In the genomic region with DNA sequence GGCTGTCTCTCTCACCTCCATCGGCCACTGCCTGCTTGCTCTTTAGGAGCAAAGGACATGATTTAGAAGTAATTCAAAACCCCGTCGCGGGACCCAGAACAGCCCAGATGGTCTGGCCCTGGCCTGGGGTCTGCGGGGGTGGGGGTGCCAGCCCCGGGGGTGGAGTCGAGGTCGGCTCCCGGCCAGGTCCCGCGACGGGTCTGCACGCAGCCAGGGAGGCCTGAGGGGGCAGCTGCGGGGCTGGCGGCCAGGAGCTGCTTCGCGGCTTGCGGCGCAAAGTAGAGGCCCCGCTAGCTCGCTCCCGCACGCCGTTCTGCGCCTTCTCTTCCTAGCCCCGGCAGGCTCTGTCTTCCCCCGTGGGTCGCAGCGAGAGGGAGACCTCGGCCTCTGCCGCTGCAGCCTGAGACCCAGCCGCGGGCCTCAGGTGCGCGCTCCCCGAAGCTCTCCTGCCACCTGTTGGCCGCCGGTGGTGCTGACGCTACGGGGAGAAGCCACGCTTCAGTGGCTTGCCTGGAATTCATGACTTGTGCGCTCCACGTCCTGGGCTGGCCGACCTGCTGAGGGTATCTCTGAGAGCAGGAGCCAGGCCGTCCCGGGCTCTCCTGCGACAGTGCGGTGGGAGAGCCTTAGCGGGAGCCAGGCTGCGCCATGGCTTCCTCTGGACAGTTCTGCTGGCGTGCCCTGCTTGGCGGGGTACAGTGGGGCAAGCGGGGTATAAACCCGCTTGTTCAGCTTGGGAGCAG, we compare ENCODE assay signal across 1 cellular context.
TF ChIP-seq lines count a peak whose summit lies in the region.

No MANE protein-coding gene starts in this region.

TF ChIP-seq in HepG2, 621 proteins besides CTCF, POLR2A, EP300 and RAD21 (continued from another document and continues in another):
- TF ChIP-seq, protein P1, sequence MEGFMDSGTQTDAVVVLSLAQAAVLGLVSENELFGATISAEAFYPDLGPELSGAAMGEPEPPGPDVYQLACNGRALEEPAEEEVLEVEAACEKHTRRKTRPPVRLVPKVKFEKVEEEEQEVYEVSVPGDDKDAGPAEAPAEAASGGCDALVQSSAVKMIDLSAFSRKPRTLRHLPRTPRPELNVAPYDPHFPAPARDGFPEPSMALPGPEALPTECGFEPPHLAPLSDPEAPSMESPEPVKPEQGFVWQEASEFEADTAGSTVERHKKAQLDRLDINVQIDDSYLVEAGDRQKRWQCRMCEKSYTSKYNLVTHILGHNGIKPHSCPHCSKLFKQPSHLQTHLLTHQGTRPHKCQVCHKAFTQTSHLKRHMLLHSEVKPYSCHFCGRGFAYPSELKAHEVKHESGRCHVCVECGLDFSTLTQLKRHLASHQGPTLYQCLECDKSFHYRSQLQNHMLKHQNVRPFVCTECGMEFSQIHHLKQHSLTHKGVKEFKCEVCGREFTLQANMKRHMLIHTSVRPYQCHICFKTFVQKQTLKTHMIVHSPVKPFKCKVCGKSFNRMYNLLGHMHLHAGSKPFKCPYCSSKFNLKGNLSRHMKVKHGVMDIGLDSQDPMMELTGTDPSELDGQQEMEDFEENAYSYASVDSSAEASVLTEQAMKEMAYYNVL (CRISPR knock-in tag; IDR thresholded peaks at IDR 0.05; ENCODE audit: borderline replicate concordance): peak; percentile 83
- peak; percentile 64; the same call in 1 of the 2 replicates for TF ChIP-seq ZBTB38 (CRISPR knock-in tag; IDR thresholded peaks at IDR 0.05)
- no peak for TF ChIP-seq SMARCC2 (IDR thresholded peaks at IDR 0.05)
- TF ChIP-seq, protein P2, sequence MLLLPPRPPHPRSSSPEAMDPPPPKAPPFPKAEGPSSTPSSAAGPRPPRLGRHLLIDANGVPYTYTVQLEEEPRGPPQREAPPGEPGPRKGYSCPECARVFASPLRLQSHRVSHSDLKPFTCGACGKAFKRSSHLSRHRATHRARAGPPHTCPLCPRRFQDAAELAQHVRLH (CRISPR knock-in tag; IDR thresholded peaks at IDR 0.05; ENCODE audit: borderline replicate concordance, low read depth): no peak; the same call in none of the 2 replicates
- peak; percentile 37 for TF ChIP-seq JARID2 (CRISPR knock-in tag; IDR thresholded peaks at IDR 0.05; ENCODE audit: insufficient replicate concordance)
- TF ChIP-seq, protein P3, sequence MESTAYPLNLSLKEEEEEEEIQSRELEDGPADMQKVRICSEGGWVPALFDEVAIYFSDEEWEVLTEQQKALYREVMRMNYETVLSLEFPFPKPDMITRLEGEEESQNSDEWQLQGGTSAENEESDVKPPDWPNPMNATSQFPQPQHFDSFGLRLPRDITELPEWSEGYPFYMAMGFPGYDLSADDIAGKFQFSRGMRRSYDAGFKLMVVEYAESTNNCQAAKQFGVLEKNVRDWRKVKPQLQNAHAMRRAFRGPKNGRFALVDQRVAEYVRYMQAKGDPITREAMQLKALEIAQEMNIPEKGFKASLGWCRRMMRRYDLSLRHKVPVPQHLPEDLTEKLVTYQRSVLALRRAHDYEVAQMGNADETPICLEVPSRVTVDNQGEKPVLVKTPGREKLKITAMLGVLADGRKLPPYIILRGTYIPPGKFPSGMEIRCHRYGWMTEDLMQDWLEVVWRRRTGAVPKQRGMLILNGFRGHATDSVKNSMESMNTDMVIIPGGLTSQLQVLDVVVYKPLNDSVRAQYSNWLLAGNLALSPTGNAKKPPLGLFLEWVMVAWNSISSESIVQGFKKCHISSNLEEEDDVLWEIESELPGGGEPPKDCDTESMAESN (CRISPR knock-in tag; conservative IDR thresholded peaks at IDR 0.05): 0 out of 2 replicates have a peak, but pooled peaks have one; percentile 27
- no peak for TF ChIP-seq CCAR2 (optimal IDR thresholded peaks at IDR 0.05; ENCODE audit: low read depth, low read length)
- TF ChIP-seq, protein P4, sequence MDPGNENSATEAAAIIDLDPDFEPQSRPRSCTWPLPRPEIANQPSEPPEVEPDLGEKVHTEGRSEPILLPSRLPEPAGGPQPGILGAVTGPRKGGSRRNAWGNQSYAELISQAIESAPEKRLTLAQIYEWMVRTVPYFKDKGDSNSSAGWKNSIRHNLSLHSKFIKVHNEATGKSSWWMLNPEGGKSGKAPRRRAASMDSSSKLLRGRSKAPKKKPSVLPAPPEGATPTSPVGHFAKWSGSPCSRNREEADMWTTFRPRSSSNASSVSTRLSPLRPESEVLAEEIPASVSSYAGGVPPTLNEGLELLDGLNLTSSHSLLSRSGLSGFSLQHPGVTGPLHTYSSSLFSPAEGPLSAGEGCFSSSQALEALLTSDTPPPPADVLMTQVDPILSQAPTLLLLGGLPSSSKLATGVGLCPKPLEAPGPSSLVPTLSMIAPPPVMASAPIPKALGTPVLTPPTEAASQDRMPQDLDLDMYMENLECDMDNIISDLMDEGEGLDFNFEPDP (CRISPR knock-in tag; conservative IDR thresholded peaks at IDR 0.05): no peak
- no peak for TF ChIP-seq MEIS1 (CRISPR knock-in tag; IDR thresholded peaks at IDR 0.05; ENCODE audit: borderline replicate concordance)
- TF ChIP-seq SOX13 (IDR thresholded peaks at IDR 0.05): no peak
- peak in 1 of 2 experiments; percentile 45; a peak in 1 of 4 replicates for TF ChIP-seq SOX13 (CRISPR knock-in tag; conservative IDR thresholded peaks at IDR 0.05 in 1 of 2, IDR thresholded peaks at IDR 0.05 in 1 of 2)
- TF ChIP-seq ERF (CRISPR knock-in tag; IDR thresholded peaks at IDR 0.05): peak; percentile 54; the same call in 1 of the 2 replicates
- TF ChIP-seq RARA (CRISPR knock-in tag; IDR thresholded peaks at IDR 0.05): peak; percentile 34; the same call in 1 of the 2 replicates
- no peak for TF ChIP-seq NFYC (CRISPR knock-in tag; IDR thresholded peaks at IDR 0.05)
- TF ChIP-seq SETDB1 (CRISPR knock-in tag; IDR thresholded peaks at IDR 0.05; ENCODE audit: borderline replicate concordance): no peak
- TF ChIP-seq GFI1 (CRISPR knock-in tag; IDR thresholded peaks at IDR 0.05; ENCODE audit: borderline replicate concordance): no peak
- TF ChIP-seq SAP130 (CRISPR knock-in tag; IDR thresholded peaks at IDR 0.05; ENCODE audit: low read depth): peak; percentile 69
- no peak for TF ChIP-seq ZSCAN22 (CRISPR knock-in tag; IDR thresholded peaks at IDR 0.05)
- no peak for TF ChIP-seq ZNF737 (CRISPR knock-in tag; IDR thresholded peaks at IDR 0.05; ENCODE audit: borderline replicate concordance)
- TF ChIP-seq GTF3A (CRISPR knock-in tag; conservative IDR thresholded peaks at IDR 0.05): peak; percentile 82; the same call in 1 of the 2 replicates
- TF ChIP-seq CC2D1A (CRISPR knock-in tag; IDR thresholded peaks at IDR 0.05): no peak
- TF ChIP-seq SRSF9 (IDR thresholded peaks at IDR 0.05; ENCODE audit: borderline replicate concordance, insufficient read depth, low read depth, low read length, poor library complexity, severe bottlenecking): no peak
- TF ChIP-seq ZSCAN30 (CRISPR knock-in tag; IDR thresholded peaks at IDR 0.05): no peak
- TF ChIP-seq, protein P5, sequence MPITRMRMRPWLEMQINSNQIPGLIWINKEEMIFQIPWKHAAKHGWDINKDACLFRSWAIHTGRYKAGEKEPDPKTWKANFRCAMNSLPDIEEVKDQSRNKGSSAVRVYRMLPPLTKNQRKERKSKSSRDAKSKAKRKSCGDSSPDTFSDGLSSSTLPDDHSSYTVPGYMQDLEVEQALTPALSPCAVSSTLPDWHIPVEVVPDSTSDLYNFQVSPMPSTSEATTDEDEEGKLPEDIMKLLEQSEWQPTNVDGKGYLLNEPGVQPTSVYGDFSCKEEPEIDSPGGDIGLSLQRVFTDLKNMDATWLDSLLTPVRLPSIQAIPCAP (CRISPR knock-in tag; IDR thresholded peaks at IDR 0.05; ENCODE audit: low read depth): no peak
- TF ChIP-seq, protein P6, sequence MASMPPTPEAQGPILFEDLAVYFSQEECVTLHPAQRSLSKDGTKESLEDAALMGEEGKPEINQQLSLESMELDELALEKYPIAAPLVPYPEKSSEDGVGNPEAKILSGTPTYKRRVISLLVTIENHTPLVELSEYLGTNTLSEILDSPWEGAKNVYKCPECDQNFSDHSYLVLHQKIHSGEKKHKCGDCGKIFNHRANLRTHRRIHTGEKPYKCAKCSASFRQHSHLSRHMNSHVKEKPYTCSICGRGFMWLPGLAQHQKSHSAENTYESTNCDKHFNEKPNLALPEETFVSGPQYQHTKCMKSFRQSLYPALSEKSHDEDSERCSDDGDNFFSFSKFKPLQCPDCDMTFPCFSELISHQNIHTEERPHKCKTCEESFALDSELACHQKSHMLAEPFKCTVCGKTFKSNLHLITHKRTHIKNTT (CRISPR knock-in tag; IDR thresholded peaks at IDR 0.05): no peak
- no peak; the same call in 1 of the 2 replicates for TF ChIP-seq SOX5 (CRISPR knock-in tag; IDR thresholded peaks at IDR 0.05; ENCODE audit: borderline replicate concordance)
- peak; percentile 53; the same call in 1 of the 2 replicates for TF ChIP-seq KAT7 (CRISPR knock-in tag; IDR thresholded peaks at IDR 0.05; ENCODE audit: borderline replicate concordance)
- peak; percentile 79; the same call in 1 of the 2 replicates for TF ChIP-seq ZFP90 (CRISPR knock-in tag; IDR thresholded peaks at IDR 0.05; ENCODE audit: borderline replicate concordance)
- no peak for TF ChIP-seq SUZ12 (IDR thresholded peaks at IDR 0.05; ENCODE audit: low read depth, low read length)
- TF ChIP-seq RNF2 (conservative IDR thresholded peaks at IDR 0.05; ENCODE audit: low read depth): no peak
- TF ChIP-seq, protein P7, sequence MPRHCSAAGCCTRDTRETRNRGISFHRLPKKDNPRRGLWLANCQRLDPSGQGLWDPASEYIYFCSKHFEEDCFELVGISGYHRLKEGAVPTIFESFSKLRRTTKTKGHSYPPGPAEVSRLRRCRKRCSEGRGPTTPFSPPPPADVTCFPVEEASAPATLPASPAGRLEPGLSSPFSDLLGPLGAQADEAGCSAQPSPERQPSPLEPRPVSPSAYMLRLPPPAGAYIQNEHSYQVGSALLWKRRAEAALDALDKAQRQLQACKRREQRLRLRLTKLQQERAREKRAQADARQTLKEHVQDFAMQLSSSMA (CRISPR knock-in tag; IDR thresholded peaks at IDR 0.05): peak; percentile 52; the same call in 1 of the 2 replicates
- TF ChIP-seq ZNF496 (CRISPR knock-in tag; IDR thresholded peaks at IDR 0.05; ENCODE audit: insufficient replicate concordance): no peak
- TF ChIP-seq YEATS2 (CRISPR knock-in tag; IDR thresholded peaks at IDR 0.05; ENCODE audit: borderline replicate concordance): peak; percentile 67; the same call in 1 of the 2 replicates
- no peak for TF ChIP-seq HNRNPK (IDR thresholded peaks at IDR 0.05; ENCODE audit: low read depth, low read length, poor library complexity, severe bottlenecking)
- no peak for TF ChIP-seq ZC3H4 (CRISPR knock-in tag; IDR thresholded peaks at IDR 0.05; ENCODE audit: borderline replicate concordance)
- TF ChIP-seq, protein P8, sequence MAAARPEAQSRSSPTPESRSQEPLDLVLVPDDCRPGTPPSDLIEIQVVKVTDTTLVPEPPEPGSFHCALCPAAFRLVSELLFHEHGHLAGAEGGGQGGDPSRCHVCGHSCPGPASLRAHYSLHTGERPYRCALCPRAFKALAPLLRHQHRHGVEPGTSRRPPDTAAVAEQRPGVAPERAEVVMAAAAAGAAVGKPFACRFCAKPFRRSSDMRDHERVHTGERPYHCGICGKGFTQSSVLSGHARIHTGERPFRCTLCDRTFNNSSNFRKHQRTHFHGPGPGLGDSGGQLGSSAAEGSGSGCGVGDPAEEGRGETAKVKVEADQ (CRISPR knock-in tag; IDR thresholded peaks at IDR 0.05; ENCODE audit: borderline replicate concordance): peak; percentile 71; the same call in 1 of the 2 replicates
- TF ChIP-seq, protein P9, sequence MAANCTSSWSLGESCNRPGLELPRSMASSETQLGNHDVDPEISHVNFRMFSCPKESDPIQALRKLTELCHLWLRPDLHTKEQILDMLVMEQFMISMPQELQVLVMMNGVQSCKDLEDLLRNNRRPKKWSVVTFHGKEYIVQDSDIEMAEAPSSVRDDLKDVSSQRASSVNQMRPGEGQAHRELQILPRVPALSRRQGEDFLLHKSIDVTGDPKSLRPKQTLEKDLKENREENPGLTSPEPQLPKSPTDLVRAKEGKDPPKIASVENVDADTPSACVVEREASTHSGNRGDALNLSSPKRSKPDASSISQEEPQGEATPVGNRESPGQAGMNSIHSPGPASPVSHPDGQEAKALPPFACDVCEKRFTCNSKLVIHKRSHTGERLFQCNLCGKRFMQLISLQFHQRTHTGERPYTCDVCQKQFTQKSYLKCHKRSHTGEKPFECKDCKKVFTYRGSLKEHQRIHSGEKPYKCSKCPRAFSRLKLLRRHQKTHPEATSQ (CRISPR knock-in tag; IDR thresholded peaks at IDR 0.05; ENCODE audit: borderline replicate concordance): no peak
- TF ChIP-seq, protein P10, sequence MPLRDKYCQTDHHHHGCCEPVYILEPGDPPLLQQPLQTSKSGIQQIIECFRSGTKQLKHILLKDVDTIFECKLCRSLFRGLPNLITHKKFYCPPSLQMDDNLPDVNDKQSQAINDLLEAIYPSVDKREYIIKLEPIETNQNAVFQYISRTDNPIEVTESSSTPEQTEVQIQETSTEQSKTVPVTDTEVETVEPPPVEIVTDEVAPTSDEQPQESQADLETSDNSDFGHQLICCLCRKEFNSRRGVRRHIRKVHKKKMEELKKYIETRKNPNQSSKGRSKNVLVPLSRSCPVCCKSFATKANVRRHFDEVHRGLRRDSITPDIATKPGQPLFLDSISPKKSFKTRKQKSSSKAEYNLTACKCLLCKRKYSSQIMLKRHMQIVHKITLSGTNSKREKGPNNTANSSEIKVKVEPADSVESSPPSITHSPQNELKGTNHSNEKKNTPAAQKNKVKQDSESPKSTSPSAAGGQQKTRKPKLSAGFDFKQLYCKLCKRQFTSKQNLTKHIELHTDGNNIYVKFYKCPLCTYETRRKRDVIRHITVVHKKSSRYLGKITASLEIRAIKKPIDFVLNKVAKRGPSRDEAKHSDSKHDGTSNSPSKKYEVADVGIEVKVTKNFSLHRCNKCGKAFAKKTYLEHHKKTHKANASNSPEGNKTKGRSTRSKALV (CRISPR knock-in tag; IDR thresholded peaks at IDR 0.05): no peak; the same call in 1 of the 2 replicates
- TF ChIP-seq, protein P11, sequence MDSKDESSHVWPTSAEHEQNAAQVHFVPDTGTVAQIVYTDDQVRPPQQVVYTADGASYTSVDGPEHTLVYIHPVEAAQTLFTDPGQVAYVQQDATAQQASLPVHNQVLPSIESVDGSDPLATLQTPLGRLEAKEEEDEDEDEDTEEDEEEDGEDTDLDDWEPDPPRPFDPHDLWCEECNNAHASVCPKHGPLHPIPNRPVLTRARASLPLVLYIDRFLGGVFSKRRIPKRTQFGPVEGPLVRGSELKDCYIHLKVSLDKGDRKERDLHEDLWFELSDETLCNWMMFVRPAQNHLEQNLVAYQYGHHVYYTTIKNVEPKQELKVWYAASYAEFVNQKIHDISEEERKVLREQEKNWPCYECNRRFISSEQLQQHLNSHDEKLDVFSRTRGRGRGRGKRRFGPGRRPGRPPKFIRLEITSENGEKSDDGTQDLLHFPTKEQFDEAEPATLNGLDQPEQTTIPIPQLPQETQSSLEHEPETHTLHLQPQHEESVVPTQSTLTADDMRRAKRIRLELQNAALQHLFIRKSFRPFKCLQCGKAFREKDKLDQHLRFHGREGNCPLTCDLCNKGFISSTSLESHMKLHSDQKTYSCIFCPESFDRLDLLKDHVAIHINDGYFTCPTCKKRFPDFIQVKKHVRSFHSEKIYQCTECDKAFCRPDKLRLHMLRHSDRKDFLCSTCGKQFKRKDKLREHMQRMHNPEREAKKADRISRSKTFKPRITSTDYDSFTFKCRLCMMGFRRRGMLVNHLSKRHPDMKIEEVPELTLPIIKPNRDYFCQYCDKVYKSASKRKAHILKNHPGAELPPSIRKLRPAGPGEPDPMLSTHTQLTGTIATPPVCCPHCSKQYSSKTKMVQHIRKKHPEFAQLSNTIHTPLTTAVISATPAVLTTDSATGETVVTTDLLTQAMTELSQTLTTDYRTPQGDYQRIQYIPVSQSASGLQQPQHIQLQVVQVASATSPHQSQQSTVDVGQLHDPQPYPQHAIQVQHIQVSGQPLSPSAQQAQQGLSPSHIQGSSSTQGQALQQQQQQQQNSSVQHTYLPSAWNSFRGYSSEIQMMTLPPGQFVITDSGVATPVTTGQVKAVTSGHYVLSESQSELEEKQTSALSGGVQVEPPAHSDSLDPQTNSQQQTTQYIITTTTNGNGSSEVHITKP (CRISPR knock-in tag; IDR thresholded peaks at IDR 0.05; ENCODE audit: low read depth): no peak
